19 cellular contexts compared by ENCODE assay signal in genomic region chr2:128170776-128171175, GRCh38.
"Had no signal": no experiment of that assay in that cellular context is flagged by ENCODE, and none has a peak within 500 bp of the region (broad histone marks: within the 10 kb centered on the region; RNA-seq: fewer than 3 reads in every experiment).

No MANE protein-coding gene starts in this region.

- H3K4me1 ChIP-seq: esophagus squamous epithelium, lower lobe of right lung, testis, tibial artery had no signal

- H3K27me3 Mint-ChIP-seq: memory B cell; stimulated activated memory B cell treated with anti-CD40 and anti-IgM and Interleukin-4, amounts not matched to agents 10 μg/mL and 1 μg/mL and 100 μg/mL, for 72 hours; type B pancreatic cell had no signal

- H3K27ac ChIP-seq: esophagus squamous epithelium, lower lobe of right lung, pancreas, testis, tibial artery had no signal

- H3K4me3 ChIP-seq: esophagus squamous epithelium, lower lobe of right lung, pancreas, testis, tibial artery had no signal

- H3K4me3 Mint-ChIP-seq: memory B cell; natural killer cell; stimulated activated memory B cell treated with anti-CD40 and anti-IgM and Interleukin-4, amounts not matched to agents 10 μg/mL and 1 μg/mL and 100 μg/mL, for 72 hours; type B pancreatic cell had no signal

- ATAC-seq: left ventricle myocardium superior; lower lobe of right lung; natural killer cell; pancreas; sciatic nerve; stimulated activated memory B cell treated with anti-CD40 and anti-IgM and Interleukin-4, amounts not matched to agents 10 μg/mL and 1 μg/mL and 100 μg/mL, for 72 hours; stimulated activated naive CD8-positive, alpha-beta T cell treated with anti-CD3 and anti-CD28 coated beads, Interleukin-15, Interleukin-2, amounts not matched to agents 100 U/mL and 50 U/mL, for 24 hours had no signal

- H3K9me3 Mint-ChIP-seq: memory B cell; natural killer cell; stimulated activated memory B cell treated with anti-CD40 and anti-IgM and Interleukin-4, amounts not matched to agents 10 μg/mL and 1 μg/mL and 100 μg/mL, for 72 hours; type B pancreatic cell had no signal

- H3K27me3 ChIP-seq: esophagus squamous epithelium, pancreas, testis, tibial artery had no signal

- H3K9me3 ChIP-seq: esophagus squamous epithelium, lower lobe of right lung, pancreas, testis, tibial artery had no signal

- DNase-seq: cerebellar nuclear complex; effector memory CD4-positive, alpha-beta T cell; erythroblast; esophagus squamous epithelium; foreskin melanocyte; left ventricle myocardium superior; lower lobe of right lung; natural killer cell; pancreas; stimulated activated CD4-positive, alpha-beta T cell treated with anti-CD3 and anti-CD28 coated beads, Interleukin-2, amount 100 ng/mL, for 24 hours; stimulated activated CD4-positive, alpha-beta T cell treated with anti-CD3 and anti-CD28 coated beads, Interleukin-4, amount 100 ng/mL, for 24 hours; stimulated activated naive CD8-positive, alpha-beta T cell treated with anti-CD3 and anti-CD28 coated beads, Interleukin-15, Interleukin-2, amounts not matched to agents 100 U/mL and 50 U/mL, for 24 hours; substantia nigra; testis; tibial artery had no signal

- H3K27ac Mint-ChIP-seq: memory B cell; stimulated activated memory B cell treated with anti-CD40 and anti-IgM and Interleukin-4, amounts not matched to agents 10 μg/mL and 1 μg/mL and 100 μg/mL, for 72 hours; type B pancreatic cell had no signal
